40 cellular contexts compared by ENCODE assay signal in genomic region chr5:99177796-99178195, GRCh38.
"Had no signal": no experiment of that assay in that cellular context is flagged by ENCODE, and none has a peak within 500 bp of the region (broad histone marks: within the 10 kb centered on the region; RNA-seq: fewer than 3 reads in every experiment).

No MANE protein-coding gene starts in this region.

- H3K27ac Mint-ChIP-seq: activated naive CD4-positive, alpha-beta T cell treated with anti-CD3 and anti-CD28 coated beads for 36 hours; activated naive CD4-positive, alpha-beta T cell treated with anti-CD3 and anti-CD28 coated beads, Interleukin-2, amount 10 ng/mL, durations not matched to agents 7 days and 5 days; activated naive CD4-positive, alpha-beta T cell treated with anti-CD3 and anti-CD28 coated beads, Interleukin-2, amount 50 U/mL, for 24 hours; activated naive CD4-positive, alpha-beta T cell treated with anti-CD3 and anti-CD28 coated beads, Interleukin-2, amount 50 U/mL, for 72 hours; activated naive CD8-positive, alpha-beta T cell; activated naive CD8-positive, alpha-beta T cell treated with anti-CD3 and anti-CD28 coated beads for 36 hours; activated naive CD8-positive, alpha-beta T cell treated with anti-CD3 and anti-CD28 coated beads, Interleukin-2, amount 10 ng/mL, durations not matched to agents 7 days and 5 days; activated naive CD8-positive, alpha-beta T cell treated with anti-CD3 and anti-CD28 coated beads, Interleukin-2, amount 50 U/mL, for 24 hours; activated T-cell treated with anti-CD3 and anti-CD28 coated beads, Interleukin-2, amount 50 U/mL, for 24 hours; activated T-cell treated with anti-CD3 and anti-CD28 coated beads, Interleukin-2, amount 50 U/mL, for 72 hours; activated T-helper 1 cell treated with anti-CD3 and anti-CD28 coated beads, Interleukin-12 subunit alpha, Interleukin-12 subunit beta, Interleukin-2, Interleukin-4 antibody, amounts not matched to agents 30 ng/mL and 10 ng/mL and 1 ng/mL, durations not matched to agents 14 hours and 24 hours and 36 hours; activated T-helper 17 cell treated with anti-CD3 and anti-CD28 coated beads, Interleukin-2, amount 50 U/mL, for 72 hours; activated T-helper 2 cell treated with anti-CD3 and anti-CD28 coated beads, Interferon-gamma antibody, Interleukin-2, Interleukin-4, amounts not matched to agents 10 μg/mL and 5 μg/mL and 100 μg/mL, durations not matched to agents 14 hours and 24 hours and 36 hours; brain had no signal

- H3K27me3 ChIP-seq: adrenal gland, ascending aorta, body of pancreas, brain microvascular endothelial cell, breast epithelium, cardiac muscle cell had no signal

- ATAC-seq: activated naive CD4-positive, alpha-beta T cell treated with anti-CD3 and anti-CD28 coated beads, Interleukin-2, amount 50 U/mL, for 72 hours; activated naive CD8-positive, alpha-beta T cell treated with anti-CD3 and anti-CD28 coated beads, Interleukin-2, amount 50 U/mL, for 24 hours; activated T-cell treated with anti-CD3 and anti-CD28 coated beads, Interleukin-2, amount 50 U/mL, for 4 hours; activated T-cell treated with anti-CD3 and anti-CD28 coated beads, Interleukin-2, amount 50 U/mL, for 72 hours; activated T-helper 17 cell treated with anti-CD3 and anti-CD28 coated beads, Interleukin-2, amount 50 U/mL, for 72 hours; body of pancreas had no signal

- FAIRE-seq: astrocyte, bronchial epithelial cell had no signal

- H3K9me3 Mint-ChIP-seq: activated naive CD4-positive, alpha-beta T cell treated with anti-CD3 and anti-CD28 coated beads for 36 hours; activated naive CD4-positive, alpha-beta T cell treated with anti-CD3 and anti-CD28 coated beads, Interleukin-2, amount 10 ng/mL, durations not matched to agents 7 days and 5 days; activated naive CD4-positive, alpha-beta T cell treated with anti-CD3 and anti-CD28 coated beads, Interleukin-2, amount 50 U/mL, for 24 hours; activated naive CD4-positive, alpha-beta T cell treated with anti-CD3 and anti-CD28 coated beads, Interleukin-2, amount 50 U/mL, for 72 hours; activated naive CD8-positive, alpha-beta T cell treated with anti-CD3 and anti-CD28 coated beads for 36 hours; activated naive CD8-positive, alpha-beta T cell treated with anti-CD3 and anti-CD28 coated beads, Interleukin-2, amount 50 U/mL, for 24 hours; activated T-cell treated with anti-CD3 and anti-CD28 coated beads, Interleukin-2, amount 50 U/mL, for 24 hours; activated T-cell treated with anti-CD3 and anti-CD28 coated beads, Interleukin-2, amount 50 U/mL, for 72 hours; activated T-helper 1 cell treated with anti-CD3 and anti-CD28 coated beads, Interleukin-12 subunit alpha, Interleukin-12 subunit beta, Interleukin-2, Interleukin-4 antibody, amounts not matched to agents 30 ng/mL and 10 ng/mL and 1 ng/mL, durations not matched to agents 14 hours and 24 hours and 36 hours; activated T-helper 17 cell treated with anti-CD3 and anti-CD28 coated beads, Interleukin-2, amount 50 U/mL, for 72 hours; central memory CD8-positive, alpha-beta T cell had no signal

- DNase-seq: activated effector memory CD4-positive, alpha-beta T cell treated with anti-CD3 and anti-CD28 coated beads, Interleukin-2, amount 50 U/mL, for 16 hours; activated effector memory CD4-positive, alpha-beta T cell treated with Interleukin-2 at 50 U/mL for 16 hours; activated gamma-delta T cell; activated gamma-delta T cell treated with Interleukin-2 at 50 U/mL for 16 hours; activated naive CD4-positive, alpha-beta T cell; activated naive CD4-positive, alpha-beta T cell treated with anti-CD3 and anti-CD28 coated beads for 36 hours; activated naive CD4-positive, alpha-beta T cell treated with anti-CD3 and anti-CD28 coated beads, Interleukin-2, amount 10 ng/mL, durations not matched to agents 7 days and 5 days; activated naive CD4-positive, alpha-beta T cell treated with anti-CD3 and anti-CD28 coated beads, Interleukin-2, amount 50 U/mL, for 16 hours; activated naive CD4-positive, alpha-beta T cell treated with Interleukin-2 at 50 U/mL for 16 hours; activated naive CD8-positive, alpha-beta T cell treated with anti-CD3 and anti-CD28 coated beads for 36 hours; activated naive CD8-positive, alpha-beta T cell treated with anti-CD3 and anti-CD28 coated beads, Interleukin-2, amount 10 ng/mL, durations not matched to agents 7 days and 5 days; activated naive CD8-positive, alpha-beta T cell treated with anti-CD3 and anti-CD28 coated beads, Interleukin-2, amount 50 U/mL, for 24 hours; activated T-cell treated with anti-CD3 and anti-CD28 coated beads, Interleukin-2, amount 50 U/mL, for 1 hour; activated T-cell treated with anti-CD3 and anti-CD28 coated beads, Interleukin-2, amount 50 U/mL, for 24 hours; activated T-cell treated with anti-CD3 and anti-CD28 coated beads, Interleukin-2, amount 50 U/mL, for 4 hours; activated T-cell treated with anti-CD3 and anti-CD28 coated beads, Interleukin-2, amount 50 U/mL, for 48 hours; activated T-cell treated with anti-CD3 and anti-CD28 coated beads, Interleukin-2, amount 50 U/mL, for 72 hours; adrenal gland; amniotic stem cell; amygdala; anterior cingulate cortex; aorta; body of pancreas; brain microvascular endothelial cell; caudate nucleus; central memory CD4-positive, alpha-beta T cell; cerebellar nuclear complex had no signal

- H3K4me1 ChIP-seq: adrenal gland, ascending aorta, body of pancreas, breast epithelium had no signal

- H3K27ac ChIP-seq: adrenal gland, ascending aorta, body of pancreas, brain microvascular endothelial cell, breast epithelium, cardiac muscle cell had no signal

- H3K36me3 Mint-ChIP-seq: activated naive CD4-positive, alpha-beta T cell treated with anti-CD3 and anti-CD28 coated beads, Interleukin-2, amount 10 ng/mL, durations not matched to agents 7 days and 5 days; activated naive CD4-positive, alpha-beta T cell treated with anti-CD3 and anti-CD28 coated beads, Interleukin-2, amount 50 U/mL, for 24 hours; activated naive CD4-positive, alpha-beta T cell treated with anti-CD3 and anti-CD28 coated beads, Interleukin-2, amount 50 U/mL, for 72 hours; activated naive CD8-positive, alpha-beta T cell; activated naive CD8-positive, alpha-beta T cell treated with anti-CD3 and anti-CD28 coated beads for 36 hours; activated naive CD8-positive, alpha-beta T cell treated with anti-CD3 and anti-CD28 coated beads, Interleukin-2, amount 10 ng/mL, durations not matched to agents 7 days and 5 days; brain had no signal

- H3K4me1 Mint-ChIP-seq: activated naive CD4-positive, alpha-beta T cell treated with anti-CD3 and anti-CD28 coated beads, Interleukin-2, amount 10 ng/mL, durations not matched to agents 7 days and 5 days; activated naive CD4-positive, alpha-beta T cell treated with anti-CD3 and anti-CD28 coated beads, Interleukin-2, amount 50 U/mL, for 24 hours; activated naive CD8-positive, alpha-beta T cell treated with anti-CD3 and anti-CD28 coated beads for 36 hours; activated naive CD8-positive, alpha-beta T cell treated with anti-CD3 and anti-CD28 coated beads, Interleukin-2, amount 10 ng/mL, durations not matched to agents 7 days and 5 days; activated naive CD8-positive, alpha-beta T cell treated with anti-CD3 and anti-CD28 coated beads, Interleukin-2, amount 50 U/mL, for 24 hours; activated T-helper 17 cell treated with anti-CD3 and anti-CD28 coated beads, Interleukin-2, amount 50 U/mL, for 72 hours; brain; central memory CD8-positive, alpha-beta T cell had no signal

- H3K27me3 Mint-ChIP-seq: activated naive CD4-positive, alpha-beta T cell treated with anti-CD3 and anti-CD28 coated beads, Interleukin-2, amount 10 ng/mL, durations not matched to agents 7 days and 5 days; activated naive CD8-positive, alpha-beta T cell treated with anti-CD3 and anti-CD28 coated beads for 36 hours; activated naive CD8-positive, alpha-beta T cell treated with anti-CD3 and anti-CD28 coated beads, Interleukin-2, amount 10 ng/mL, durations not matched to agents 7 days and 5 days; activated naive CD8-positive, alpha-beta T cell treated with anti-CD3 and anti-CD28 coated beads, Interleukin-2, amount 50 U/mL, for 24 hours; activated T-cell treated with anti-CD3 and anti-CD28 coated beads, Interleukin-2, amount 50 U/mL, for 24 hours; activated T-helper 17 cell treated with anti-CD3 and anti-CD28 coated beads, Interleukin-2, amount 50 U/mL, for 72 hours; brain; central memory CD8-positive, alpha-beta T cell had no signal

- H3K36me3 ChIP-seq: adrenal gland, ascending aorta, brain microvascular endothelial cell, breast epithelium, cardiac muscle cell had no signal

- H3K4me3 ChIP-seq: adrenal gland, ascending aorta, body of pancreas, breast epithelium, cardiac muscle cell had no signal

- H3K4me3 Mint-ChIP-seq: activated naive CD4-positive, alpha-beta T cell treated with anti-CD3 and anti-CD28 coated beads for 36 hours; activated naive CD4-positive, alpha-beta T cell treated with anti-CD3 and anti-CD28 coated beads, Interleukin-2, amount 10 ng/mL, durations not matched to agents 7 days and 5 days; activated naive CD4-positive, alpha-beta T cell treated with anti-CD3 and anti-CD28 coated beads, Interleukin-2, amount 50 U/mL, for 24 hours; activated naive CD8-positive, alpha-beta T cell; activated naive CD8-positive, alpha-beta T cell treated with anti-CD3 and anti-CD28 coated beads for 36 hours; activated naive CD8-positive, alpha-beta T cell treated with anti-CD3 and anti-CD28 coated beads, Interleukin-2, amount 10 ng/mL, durations not matched to agents 7 days and 5 days; activated naive CD8-positive, alpha-beta T cell treated with anti-CD3 and anti-CD28 coated beads, Interleukin-2, amount 50 U/mL, for 24 hours; activated T-cell treated with anti-CD3 and anti-CD28 coated beads, Interleukin-2, amount 50 U/mL, for 24 hours; activated T-cell treated with anti-CD3 and anti-CD28 coated beads, Interleukin-2, amount 50 U/mL, for 4 hours; activated T-cell treated with anti-CD3 and anti-CD28 coated beads, Interleukin-2, amount 50 U/mL, for 72 hours; activated T-helper 1 cell treated with anti-CD3 and anti-CD28 coated beads, Interleukin-12 subunit alpha, Interleukin-12 subunit beta, Interleukin-2, Interleukin-4 antibody, amounts not matched to agents 30 ng/mL and 10 ng/mL and 1 ng/mL, durations not matched to agents 14 hours and 24 hours and 36 hours; activated T-helper 17 cell treated with anti-CD3 and anti-CD28 coated beads, Interleukin-2, amount 50 U/mL, for 72 hours; brain; central memory CD8-positive, alpha-beta T cell had no signal

- H3K9me3 ChIP-seq: ascending aorta, body of pancreas, breast epithelium had no signal
